28 cellular contexts compared by ENCODE assay signal in genomic region chr5:68958428-68958827, GRCh38.
"Had no signal": no experiment of that assay in that cellular context is flagged by ENCODE, and none has a peak within 500 bp of the region (broad histone marks: within the 10 kb centered on the region; RNA-seq: fewer than 3 reads in every experiment).

No MANE protein-coding gene starts in this region.

- H3K27me3 Mint-ChIP-seq: stimulated activated memory B cell treated with anti-CD40 and anti-IgM and Interleukin-4, amounts not matched to agents 10 μg/mL and 1 μg/mL and 100 μg/mL, for 72 hours had no signal

- H3K27ac Mint-ChIP-seq: effector memory CD8-positive, alpha-beta T cell; immature natural killer cell; natural killer cell; stimulated activated memory B cell treated with anti-CD40 and anti-IgM and Interleukin-4, amounts not matched to agents 10 μg/mL and 1 μg/mL and 100 μg/mL, for 72 hours; type B pancreatic cell had no signal

- H3K4me1 ChIP-seq: left lung, lower lobe of right lung, pancreas, prostate gland, testis had no signal

- H3K9me3 ChIP-seq: esophagus squamous epithelium, heart right ventricle, left lung, lower lobe of right lung, neutrophil, pancreas, prostate gland, spleen, testis, tibial artery had no signal

- H3K9me3 Mint-ChIP-seq: effector memory CD8-positive, alpha-beta T cell; immature natural killer cell; natural killer cell; neural crest cell; stimulated activated memory B cell treated with anti-CD40 and anti-IgM and Interleukin-4, amounts not matched to agents 10 μg/mL and 1 μg/mL and 100 μg/mL, for 72 hours; type B pancreatic cell had no signal

- H3K4me3 Mint-ChIP-seq: effector memory CD8-positive, alpha-beta T cell; immature natural killer cell; natural killer cell; neural crest cell; stimulated activated memory B cell treated with anti-CD40 and anti-IgM and Interleukin-4, amounts not matched to agents 10 μg/mL and 1 μg/mL and 100 μg/mL, for 72 hours; type B pancreatic cell had no signal

- H3K4me3 ChIP-seq: esophagus squamous epithelium, heart right ventricle, left lung, lower lobe of right lung, pancreas, prostate gland, skin epidermis, spleen, testis, tibial artery had no signal

- H3K27ac ChIP-seq: esophagus squamous epithelium, heart right ventricle, left lung, lower lobe of right lung, neutrophil, pancreas, prostate gland, skin epidermis, spleen, testis, tibial artery had no signal

- H3K4me1 Mint-ChIP-seq: immature natural killer cell; natural killer cell; stimulated activated memory B cell treated with anti-CD40 and anti-IgM and Interleukin-4, amounts not matched to agents 10 μg/mL and 1 μg/mL and 100 μg/mL, for 72 hours had no signal

- H3K36me3 ChIP-seq: esophagus squamous epithelium, heart right ventricle, left lung, lower lobe of right lung, neutrophil, pancreas, prostate gland, spleen, tibial artery had no signal

- DNase-seq: cerebellar nuclear complex; cortex of kidney; effector memory CD8-positive, alpha-beta T cell; erythroblast; esophagus squamous epithelium; foreskin melanocyte; glutamatergic neuron; heart right ventricle; hypothalamus; immature natural killer cell; islet precursor cell; left lung; lower lobe of right lung; natural killer cell; pancreas; right cardiac atrium; spleen; stimulated activated CD4-positive, alpha-beta T cell treated with anti-CD3 and anti-CD28 coated beads, Interleukin-4, amount 100 ng/mL, for 4 hours; stimulated activated naive CD8-positive, alpha-beta T cell treated with anti-CD3 and anti-CD28 coated beads, Interleukin-15, Interleukin-2, amounts not matched to agents 100 U/mL and 50 U/mL, for 24 hours; substantia nigra; testis; tibial artery had no signal

- H3K36me3 Mint-ChIP-seq: immature natural killer cell; natural killer cell; stimulated activated memory B cell treated with anti-CD40 and anti-IgM and Interleukin-4, amounts not matched to agents 10 μg/mL and 1 μg/mL and 100 μg/mL, for 72 hours; type B pancreatic cell had no signal

- ATAC-seq: effector memory CD8-positive, alpha-beta T cell; heart right ventricle; left lung; lower lobe of right lung; natural killer cell; right cardiac atrium; stimulated activated memory B cell treated with anti-CD40 and anti-IgM and Interleukin-4, amounts not matched to agents 10 μg/mL and 1 μg/mL and 100 μg/mL, for 72 hours; stimulated activated naive CD8-positive, alpha-beta T cell treated with anti-CD3 and anti-CD28 coated beads, Interleukin-15, Interleukin-2, amounts not matched to agents 100 U/mL and 50 U/mL, for 24 hours had no signal

- H3K27me3 ChIP-seq: esophagus squamous epithelium, heart right ventricle, left lung, neutrophil, pancreas, spleen, testis, tibial artery had no signal
